ENCODE assay signal across 15 cellular contexts in the genomic region with DNA sequence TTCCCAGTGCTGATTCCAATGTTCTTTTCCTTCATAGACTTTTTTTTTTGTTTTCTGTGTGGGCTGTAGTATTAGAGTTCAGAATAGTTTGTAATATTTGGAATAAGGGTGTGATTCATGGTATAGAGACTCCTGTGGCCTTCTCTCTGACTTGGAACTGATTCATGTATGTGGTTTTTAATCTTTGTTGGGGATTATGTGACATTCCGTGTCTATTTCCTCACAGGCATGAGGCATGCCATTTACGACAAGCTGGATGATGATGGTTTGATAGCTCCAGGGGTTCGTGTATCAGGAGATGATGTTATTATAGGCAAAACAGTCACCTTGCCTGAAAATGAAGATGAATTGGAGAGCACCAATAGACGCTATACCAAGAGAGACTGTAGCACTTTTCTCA. TPM values are rescaled to one million over a fixed set of nuclear protein-coding genes. Genes with fewer than 3 reads are reported as not detected.
A peak's percentile ranks its signal among the peaks of the same experiment; 100 is the strongest.
DNase-seq lines count a peak whose midpoint lies in the region; ATAC-seq and TF ChIP-seq lines count a peak whose summit lies in the region.
"Had no signal": no experiment of that assay in that cellular context is flagged by ENCODE, and none has a peak within 500 bp of the region (broad histone marks: within the 10 kb centered on the region; RNA-seq: fewer than 3 reads in every experiment).

No MANE protein-coding gene starts in this region.

- H3K4me1 ChIP-seq in SJCRH30 (peaks cover 8% of the 10 kb centered on the region), smooth muscle cell (ENCODE audit: low read depth) (no peaks in the 10 kb centered on the region)

- peak overlapping the region; percentile 55 for H3K4me2 ChIP-seq in smooth muscle cell

- H3K4me3 Mint-ChIP-seq in activated CD4-positive, alpha-beta T cell treated with anti-CD3 and anti-CD28 coated beads for 36 hours = no peak overlapping the region
- no peak overlapping the region for H3K4me3 Mint-ChIP-seq in activated T-helper 17 cell treated with anti-CD3 and anti-CD28 coated beads, Interleukin-2, amount 50 U/mL, for 72 hours

- H3K4me3 ChIP-seq in SJCRH30 (no peak overlapping the region), smooth muscle cell (no peak overlapping the region), lower leg skin (ENCODE audit: low read depth, poor library complexity, severe bottlenecking) (no peak overlapping the region)
- H3K4me3 ChIP-seq: tibial artery had no signal

- no peak for ATAC-seq in activated CD4-positive, alpha-beta T cell treated with anti-CD3 and anti-CD28 coated beads for 36 hours
- ATAC-seq in activated T-helper 17 cell treated with anti-CD3 and anti-CD28 coated beads, Interleukin-2, amount 50 U/mL, for 72 hours (replicated peaks) = no peak
- ATAC-seq: left cardiac atrium had no signal

- no peak overlapping the region for H2AFZ ChIP-seq in smooth muscle cell (ENCODE audit: low read depth)

- peaks cover 96% of the 10 kb centered on the region for H3K36me3 ChIP-seq in SJCRH30
- H3K36me3 ChIP-seq in smooth muscle cell (ENCODE audit: low read depth) = peaks cover 20% of the 10 kb centered on the region

- no peak overlapping the region for H3K27ac ChIP-seq in SJCRH30
- H3K27ac ChIP-seq in smooth muscle cell (ENCODE audit: low read depth) = peak overlapping the region; percentile 93
- H3K27ac ChIP-seq: 22Rv1, tibial artery had no signal

- H3K4me1 Mint-ChIP-seq in activated CD4-positive, alpha-beta T cell treated with anti-CD3 and anti-CD28 coated beads for 36 hours = peaks cover 4% of the 10 kb centered on the region
- H3K4me1 Mint-ChIP-seq in activated T-helper 17 cell treated with anti-CD3 and anti-CD28 coated beads, Interleukin-2, amount 50 U/mL, for 72 hours = no peaks in the 10 kb centered on the region

- H3K9me3 ChIP-seq in SJCRH30 (replicated peaks) (no peaks in the 10 kb centered on the region), smooth muscle cell (replicated peaks; ENCODE audit: low read depth) (no peaks in the 10 kb centered on the region)
- H3K9me3 ChIP-seq: tibial artery had no signal

- H3F3A ChIP-seq in smooth muscle cell (ENCODE audit: low read depth) = peaks cover 35% of the 10 kb centered on the region

- H3K79me2 ChIP-seq in smooth muscle cell (ENCODE audit: low read depth) = peaks cover 3% of the 10 kb centered on the region

- CTCF ChIA-PET in activated CD4-positive, alpha-beta T cell treated with anti-CD3 and anti-CD28 coated beads for 36 hours (lab: Charles Lee) = interaction anchor here (0.8 kb wide), 1 partner anchor 9 kb away, joined by 5 read pairs; no protein-coding TSS in a partner anchor

- H3K36me3 Mint-ChIP-seq in activated CD4-positive, alpha-beta T cell treated with anti-CD3 and anti-CD28 coated beads for 36 hours (ENCODE audit: low read depth) = peaks cover 66% of the 10 kb centered on the region
- H3K36me3 Mint-ChIP-seq in activated T-helper 17 cell treated with anti-CD3 and anti-CD28 coated beads, Interleukin-2, amount 50 U/mL, for 72 hours (ENCODE audit: low read depth) = peaks cover 97% of the 10 kb centered on the region

- peak overlapping the region; percentile 5 for H3K27ac Mint-ChIP-seq in activated CD4-positive, alpha-beta T cell treated with anti-CD3 and anti-CD28 coated beads for 36 hours
- no peak overlapping the region for H3K27ac Mint-ChIP-seq in activated T-helper 17 cell treated with anti-CD3 and anti-CD28 coated beads, Interleukin-2, amount 50 U/mL, for 72 hours

- H3K9me3 Mint-ChIP-seq in activated CD4-positive, alpha-beta T cell treated with anti-CD3 and anti-CD28 coated beads for 36 hours (ENCODE audit: low read depth) = no peaks in the 10 kb centered on the region
- H3K9me3 Mint-ChIP-seq in activated T-helper 17 cell treated with anti-CD3 and anti-CD28 coated beads, Interleukin-2, amount 50 U/mL, for 72 hours = no peaks in the 10 kb centered on the region

- H3K9ac ChIP-seq in smooth muscle cell (ENCODE audit: low read depth) = peak overlapping the region; percentile 22

- TF ChIP-seq CTCF in smooth muscle cell (IDR thresholded peaks at IDR 0.05; ENCODE audit: borderline replicate concordance, insufficient read depth, poor library complexity, severe bottlenecking) = no peak
- TF ChIP-seq CTCF in lower leg skin (IDR thresholded peaks at IDR 0.05) = no peak

- no peak for DNase-seq in activated CD4-positive, alpha-beta T cell treated with anti-CD3 and anti-CD28 coated beads for 36 hours
- DNase-seq in activated CD4-positive, alpha-beta T cell treated with anti-CD3 and anti-CD28 coated beads for 1 hour = no peak
- DNase-seq in SJCRH30 (peak; percentile 10 to 36), fibroblast of gingiva (ENCODE audit: low read depth) (peak; percentile 71), smooth muscle cell (lab: John Stamatoyannopoulos, UW; ENCODE audit: unreplicated experiment) (no peak), lower leg skin (ENCODE audit: low spot score in 2 of 2) (no peak), NCI-H1092 treated with DMSO at 0.1 percent for 48 hours (lab: John Stamatoyannopoulos, UW) (no peak)
- DNase-seq: activated CD4-positive, alpha-beta T cell treated with anti-CD3 and anti-CD28 coated beads for 4 hours; DMS79; Karpas-422; left cardiac atrium; small intestine; tibial artery had no signal

- no peaks in the 10 kb centered on the region for H4K20me1 ChIP-seq in smooth muscle cell (ENCODE audit: low read depth)

- POLR2A ChIA-PET in activated CD4-positive, alpha-beta T cell treated with anti-CD3 and anti-CD28 coated beads for 36 hours (lab: Charles Lee) = no interaction called here

- 19% methylated on average over 4 of the region's 4 CpGs for WGBS in smooth muscle cell (ENCODE audit: low lambda C conversion rate)
- 83 to 84% methylated on average over 4 of the region's 4 CpGs for WGBS in lower leg skin, 2 donors

- TF ChIP-seq POLR2A in lower leg skin (IDR thresholded peaks at IDR 0.05) = no peak

- no peaks in the 10 kb centered on the region for H3K27me3 Mint-ChIP-seq in activated CD4-positive, alpha-beta T cell treated with anti-CD3 and anti-CD28 coated beads for 36 hours
- no peaks in the 10 kb centered on the region for H3K27me3 Mint-ChIP-seq in activated T-helper 17 cell treated with anti-CD3 and anti-CD28 coated beads, Interleukin-2, amount 50 U/mL, for 72 hours

- no peaks in the 10 kb centered on the region for H3K27me3 ChIP-seq in SJCRH30
- H3K27me3 ChIP-seq in smooth muscle cell (ENCODE audit: low read depth) = no peaks in the 10 kb centered on the region
- H3K27me3 ChIP-seq: tibial artery had no signal

- intact Hi-C loops in activated CD4-positive, alpha-beta T cell treated with anti-CD3 and anti-CD28 coated beads for 36 hours (cut with DNase I, micrococcal nuclease) = no loop called here
- intact Hi-C loops in lower leg skin (cut with DNase I; ENCODE audit: low total_unique reads) = no loop called here

RNA-seq across cellular contexts. Expression of gene POLR2B, which starts 44.4 kb away (rescaled TPM):
- total RNA-seq in activated CD4-positive, alpha-beta T cell treated with anti-CD3 and anti-CD28 coated beads for 36 hours = 100 to 1,000 TPM; 108 to 133 TPM
- total RNA-seq in SJCRH30 (2014; rRNA removed; shearing (Covaris generic)) = 313 and 334 TPM in 2 replicates
- total RNA-seq in smooth muscle cell (111 and 161 TPM in 2 replicates), lower leg skin (100 to 1,000 TPM in 1 of 4 donors, 10 to 100 TPM in 3; 47.5 to 109 (median 75.1) TPM)
- polyA plus RNA-seq in smooth muscle cell = 39.7 and 44.1 TPM in 2 replicates
- total RNA-seq in activated T-helper 17 cell treated with anti-CD3 and anti-CD28 coated beads, Interleukin-2, amount 50 U/mL, for 72 hours = 100 to 1,000 TPM; 105 to 133 TPM

RNA-seq across cellular contexts. Expression of gene NOA1, which starts 45.7 kb away (rescaled TPM):
- 10 to 100 TPM; 24.9 to 31.5 TPM for total RNA-seq in activated CD4-positive, alpha-beta T cell treated with anti-CD3 and anti-CD28 coated beads for 36 hours
- total RNA-seq in SJCRH30 (2014; rRNA removed; shearing (Covaris generic)) = 25.3 and 27.4 TPM in 2 replicates
- total RNA-seq in smooth muscle cell (11.7 and 13.1 TPM in 2 replicates), lower leg skin (10 to 100 TPM; 37.8 to 46.4 (median 42.9) TPM)
- 7.0 and 8.4 TPM in 2 replicates for polyA plus RNA-seq in smooth muscle cell
- total RNA-seq in activated T-helper 17 cell treated with anti-CD3 and anti-CD28 coated beads, Interleukin-2, amount 50 U/mL, for 72 hours = 10 to 100 TPM; 18.8 to 19.7 TPM

Comparison
In these comparisons a context has a peak if more than half of its experiments do, and no peak if none do; other contexts are left out.
1. DNase-seq: peak in SJCRH30 (2 of 2) and fibroblast of gingiva (single experiment); none in activated CD4-positive, alpha-beta T cell treated with anti-CD3 and anti-CD28 coated beads for 36 hours (single experiment), activated CD4-positive, alpha-beta T cell treated with anti-CD3 and anti-CD28 coated beads for 1 hour (single experiment), smooth muscle cell (single experiment), lower leg skin (0 of 2) and NCI-H1092 treated with DMSO at 0.1 percent for 48 hours (single experiment).